ENCODE assay signal across 30 cellular contexts in genomic region chr6:130050230-130050629, GRCh38. TPM values are rescaled to one million over a fixed set of nuclear protein-coding genes. Genes with fewer than 3 reads are reported as not detected.
DNase-seq lines count a peak whose midpoint lies in the region; ATAC-seq, FAIRE-seq and TF ChIP-seq lines count a peak whose summit lies in the region.
"Had no signal": no experiment of that assay in that cellular context is flagged by ENCODE, and none has a peak within 500 bp of the region (broad histone marks: within the 10 kb centered on the region; RNA-seq: fewer than 3 reads in every experiment).

No MANE protein-coding gene starts in this region.

- H3K36me3 ChIP-seq in aorta (ENCODE audit: control insufficient read depth in 1 of 2, insufficient read depth in 2 of 2, low read length in 1 of 2), result peaks cover 5 to 9% of the 10 kb centered on the region in 2 donors

- H3K4me3 Mint-ChIP-seq in stimulated activated memory B cell treated with anti-CD40 and anti-IgM and Interleukin-4, amounts not matched to agents 10 μg/mL and 1 μg/mL and 100 μg/mL, for 72 hours, result no peak overlapping the region
- H3K4me3 Mint-ChIP-seq: activated CD8-positive, alpha-beta T cell treated with anti-CD3 and anti-CD28 coated beads for 36 hours; CD8-positive, alpha-beta memory T cell; nephron progenitor cell had no signal

- 67 to 71% methylated on average over 2 of the region's 2 CpGs for WGBS in aorta, 2 donors

- H3K9me3 ChIP-seq in aorta (ENCODE audit: control insufficient read depth, low read length), result no peaks in the 10 kb centered on the region
- H3K9me3 ChIP-seq: gastrocnemius medialis, left ventricle myocardium inferior, mucosa of descending colon, transverse colon had no signal

- intact Hi-C loops in aorta (cut with DNase I), result no loop called here

- H3K9me3 Mint-ChIP-seq in stimulated activated memory B cell treated with anti-CD40 and anti-IgM and Interleukin-4, amounts not matched to agents 10 μg/mL and 1 μg/mL and 100 μg/mL, for 72 hours, result no peaks in the 10 kb centered on the region
- H3K9me3 Mint-ChIP-seq: activated CD8-positive, alpha-beta T cell treated with anti-CD3 and anti-CD28 coated beads for 36 hours; CD8-positive, alpha-beta memory T cell; nephron progenitor cell had no signal

- H3K36me3 Mint-ChIP-seq in stimulated activated memory B cell treated with anti-CD40 and anti-IgM and Interleukin-4, amounts not matched to agents 10 μg/mL and 1 μg/mL and 100 μg/mL, for 72 hours, result peaks cover 47% of the 10 kb centered on the region

- H3K4me3 ChIP-seq in fibroblast of pulmonary artery (replicated peaks; ENCODE audit: low read depth, low read length), result no peak overlapping the region
- H3K4me3 ChIP-seq in aorta (ENCODE audit: low read length in 2 of 2), result no peak overlapping the region
- H3K4me3 ChIP-seq: dorsolateral prefrontal cortex, gastrocnemius medialis, left ventricle myocardium inferior, mucosa of descending colon, transverse colon had no signal

- H3K4me1 ChIP-seq in aorta (ENCODE audit: control insufficient read depth in 1 of 2, insufficient read depth in 2 of 2, low read length in 2 of 2), result peaks cover 2 to 3% of the 10 kb centered on the region in 2 donors
- H3K4me1 ChIP-seq: gastrocnemius medialis, left ventricle myocardium inferior, transverse colon had no signal

- no peak for DNase-seq in GM12892 (ENCODE audit: insufficient read length)
- DNase-seq in amniotic epithelial cell (ENCODE audit: low read depth), result peak; percentile 78
- peak; percentile 6 for DNase-seq in fibroblast of pulmonary artery (ENCODE audit: low read depth)
- DNase-seq in aorta, result no peak
- DNase-seq in amygdala (lab: John Stamatoyannopoulos, UW), result no peak
- DNase-seq in middle frontal gyrus (ENCODE audit: extremely low spot score, low spot score), result no peak
- DNase-seq: activated CD4-positive, CD25-positive, alpha-beta regulatory T cell treated with anti-CD3 and anti-CD28 coated beads, Interleukin-2, amount 50 U/mL, for 72 hours; activated CD8-positive, alpha-beta T cell treated with anti-CD3 and anti-CD28 coated beads for 36 hours; activated effector memory CD4-positive, alpha-beta T cell treated with Interleukin-2 at 50 U/mL for 16 hours; AML-193; caudate nucleus; CD8-positive, alpha-beta memory T cell; dorsolateral prefrontal cortex; gastrocnemius medialis; GDM1; H7; hypothalamus; left ventricle myocardium inferior; mucosa of descending colon; NCI-H1092 treated with DMSO at 0.1 percent for 48 hours; NCI-H187 treated with DMSO at 0.1 percent for 48 hours; NCI-H69; nephron progenitor cell; posterior cingulate gyrus; RPMI8226; T-helper 1 cell; transverse colon had no signal

- peak; percentile 45 for ATAC-seq in stimulated activated memory B cell treated with anti-CD40 and anti-IgM and Interleukin-4, amounts not matched to agents 10 μg/mL and 1 μg/mL and 100 μg/mL, for 72 hours
- ATAC-seq in aorta (ENCODE audit: low FRiP score), result no peak
- ATAC-seq in GM21528 (IDR thresholded peaks at IDR 0.05; ENCODE audit: low FRiP score, unreplicated experiment), result no peak
- ATAC-seq: activated CD8-positive, alpha-beta T cell treated with anti-CD3 and anti-CD28 coated beads for 36 hours; gastrocnemius medialis; HepG2; mucosa of descending colon had no signal

- no peaks in the 10 kb centered on the region for H3K27me3 ChIP-seq in aorta (ENCODE audit: control insufficient read depth in 1 of 2, insufficient read depth in 2 of 2, low read length in 1 of 2)
- H3K27me3 ChIP-seq: dorsolateral prefrontal cortex, gastrocnemius medialis, transverse colon had no signal

- FAIRE-seq in GM12892 (lab: Jason Lieb, UNC), result peak; percentile 5
- FAIRE-seq: HepG2 had no signal

- TF ChIP-seq CTCF in fibroblast of pulmonary artery (IDR thresholded peaks at IDR 0.05; ENCODE audit: low read length, missing control alignments), result no peak

- no peak for TF ChIP-seq POLR2A in GM12892 (IDR thresholded peaks at IDR 0.05; ENCODE audit: low read depth, low read length)

- H3K27ac Mint-ChIP-seq in stimulated activated memory B cell treated with anti-CD40 and anti-IgM and Interleukin-4, amounts not matched to agents 10 μg/mL and 1 μg/mL and 100 μg/mL, for 72 hours, result peak overlapping the region; percentile 22
- H3K27ac Mint-ChIP-seq: nephron progenitor cell had no signal

- H3K27ac ChIP-seq in aorta (ENCODE audit: low read depth in 1 of 2, low read length in 2 of 2), result no peak overlapping the region
- H3K27ac ChIP-seq: dorsolateral prefrontal cortex, gastrocnemius medialis, left ventricle myocardium inferior, transverse colon had no signal

- no peaks in the 10 kb centered on the region for H3K27me3 Mint-ChIP-seq in stimulated activated memory B cell treated with anti-CD40 and anti-IgM and Interleukin-4, amounts not matched to agents 10 μg/mL and 1 μg/mL and 100 μg/mL, for 72 hours
- H3K27me3 Mint-ChIP-seq: activated CD8-positive, alpha-beta T cell treated with anti-CD3 and anti-CD28 coated beads for 36 hours; CD8-positive, alpha-beta memory T cell had no signal

- H3K4me1 Mint-ChIP-seq in stimulated activated memory B cell treated with anti-CD40 and anti-IgM and Interleukin-4, amounts not matched to agents 10 μg/mL and 1 μg/mL and 100 μg/mL, for 72 hours, result peaks cover 10% of the 10 kb centered on the region

RNA-seq across cellular contexts. Expression of gene L3MBTL3, which starts 31.8 kb away (rescaled TPM):
- polyA plus RNA-seq in GM12892 (2012; ENCODE audit: missing spikeins), result 11.0 TPM
- total RNA-seq in aorta, result 10 to 100 TPM; 11.8 to 14.1 TPM
- 10 to 100 TPM in 1 of 2 donors, 1 to 10 TPM in 1; 3.8 to 11.5 TPM for polyA plus RNA-seq in aorta

Comparison
In these comparisons a context has a peak if more than half of its experiments do, and no peak if none do; other contexts are left out.
1. DNase-seq: peak in amniotic epithelial cell (single experiment) and fibroblast of pulmonary artery (single experiment); none in GM12892 (single experiment), aorta (0 of 2), amygdala (0 of 56) and middle frontal gyrus (single experiment).